1 cellular context compared by ENCODE assay signal in the genomic region with DNA sequence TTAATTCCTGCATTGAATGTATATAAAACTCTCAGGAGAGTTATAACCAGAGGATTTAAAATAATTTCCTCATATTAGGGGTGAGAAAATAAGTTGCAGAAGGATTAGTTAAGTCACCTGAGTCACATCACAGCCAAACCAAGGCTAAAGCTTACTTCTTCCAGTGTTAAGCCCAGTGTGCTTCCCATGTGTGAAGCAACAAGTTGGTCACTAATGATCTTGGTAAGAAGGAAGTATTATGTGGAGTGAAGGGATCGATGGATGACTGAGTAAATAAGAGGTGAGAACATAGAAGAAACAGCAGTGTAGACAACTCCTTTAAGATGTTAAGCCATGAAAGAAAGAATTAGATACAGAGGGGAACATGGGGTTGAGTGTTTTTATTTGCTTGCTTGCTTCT.
TF ChIP-seq lines count a peak whose summit lies in the region.

No MANE protein-coding gene starts in this region.

TF ChIP-seq in SK-N-SH, 30 proteins besides CTCF, POLR2A, EP300 and RAD21 (continued from another document):
- TF ChIP-seq, protein P1, sequence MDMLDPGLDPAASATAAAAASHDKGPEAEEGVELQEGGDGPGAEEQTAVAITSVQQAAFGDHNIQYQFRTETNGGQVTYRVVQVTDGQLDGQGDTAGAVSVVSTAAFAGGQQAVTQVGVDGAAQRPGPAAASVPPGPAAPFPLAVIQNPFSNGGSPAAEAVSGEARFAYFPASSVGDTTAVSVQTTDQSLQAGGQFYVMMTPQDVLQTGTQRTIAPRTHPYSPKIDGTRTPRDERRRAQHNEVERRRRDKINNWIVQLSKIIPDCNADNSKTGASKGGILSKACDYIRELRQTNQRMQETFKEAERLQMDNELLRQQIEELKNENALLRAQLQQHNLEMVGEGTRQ (IDR thresholded peaks at IDR 0.05; ENCODE audit: borderline replicate concordance, low read depth, low read length): no peak
- TF ChIP-seq USF1 (IDR thresholded peaks at IDR 0.05; ENCODE audit: borderline replicate concordance, low read depth) (no peak), FOSL2 (IDR thresholded peaks at IDR 0.05; ENCODE audit: borderline replicate concordance, low read depth) (no peak), GATA2 (CRISPR knock-in tag; IDR thresholded peaks at IDR 0.05) (no peak), POLR2AphosphoS5 (IDR thresholded peaks at IDR 0.05; ENCODE audit: low read depth, low read length) (no peak), MXI1 (IDR thresholded peaks at IDR 0.05; ENCODE audit: low read depth, low read length) (no peak), MEF2A (IDR thresholded peaks at IDR 0.05; ENCODE audit: borderline replicate concordance, low read depth) (no peak), NFIC (IDR thresholded peaks at IDR 0.05; ENCODE audit: borderline replicate concordance) (no peak), FOXM1 (IDR thresholded peaks at IDR 0.05; ENCODE audit: low read depth) (no peak), NRF1 (IDR thresholded peaks at IDR 0.05; ENCODE audit: low read depth, low read length) (no peak), ELF1 (IDR thresholded peaks at IDR 0.05) (no peak)
- TF ChIP-seq, protein P2, sequence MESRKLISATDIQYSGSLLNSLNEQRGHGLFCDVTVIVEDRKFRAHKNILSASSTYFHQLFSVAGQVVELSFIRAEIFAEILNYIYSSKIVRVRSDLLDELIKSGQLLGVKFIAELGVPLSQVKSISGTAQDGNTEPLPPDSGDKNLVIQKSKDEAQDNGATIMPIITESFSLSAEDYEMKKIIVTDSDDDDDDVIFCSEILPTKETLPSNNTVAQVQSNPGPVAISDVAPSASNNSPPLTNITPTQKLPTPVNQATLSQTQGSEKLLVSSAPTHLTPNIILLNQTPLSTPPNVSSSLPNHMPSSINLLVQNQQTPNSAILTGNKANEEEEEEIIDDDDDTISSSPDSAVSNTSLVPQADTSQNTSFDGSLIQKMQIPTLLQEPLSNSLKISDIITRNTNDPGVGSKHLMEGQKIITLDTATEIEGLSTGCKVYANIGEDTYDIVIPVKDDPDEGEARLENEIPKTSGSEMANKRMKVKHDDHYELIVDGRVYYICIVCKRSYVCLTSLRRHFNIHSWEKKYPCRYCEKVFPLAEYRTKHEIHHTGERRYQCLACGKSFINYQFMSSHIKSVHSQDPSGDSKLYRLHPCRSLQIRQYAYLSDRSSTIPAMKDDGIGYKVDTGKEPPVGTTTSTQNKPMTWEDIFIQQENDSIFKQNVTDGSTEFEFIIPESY (IDR thresholded peaks at IDR 0.05; ENCODE audit: borderline replicate concordance, low read depth): no peak
- TF ChIP-seq, protein P3, sequence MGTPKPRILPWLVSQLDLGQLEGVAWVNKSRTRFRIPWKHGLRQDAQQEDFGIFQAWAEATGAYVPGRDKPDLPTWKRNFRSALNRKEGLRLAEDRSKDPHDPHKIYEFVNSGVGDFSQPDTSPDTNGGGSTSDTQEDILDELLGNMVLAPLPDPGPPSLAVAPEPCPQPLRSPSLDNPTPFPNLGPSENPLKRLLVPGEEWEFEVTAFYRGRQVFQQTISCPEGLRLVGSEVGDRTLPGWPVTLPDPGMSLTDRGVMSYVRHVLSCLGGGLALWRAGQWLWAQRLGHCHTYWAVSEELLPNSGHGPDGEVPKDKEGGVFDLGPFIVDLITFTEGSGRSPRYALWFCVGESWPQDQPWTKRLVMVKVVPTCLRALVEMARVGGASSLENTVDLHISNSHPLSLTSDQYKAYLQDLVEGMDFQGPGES (IDR thresholded peaks at IDR 0.05; ENCODE audit: low read depth, low read length): no peak
- TF ChIP-seq, protein P4, sequence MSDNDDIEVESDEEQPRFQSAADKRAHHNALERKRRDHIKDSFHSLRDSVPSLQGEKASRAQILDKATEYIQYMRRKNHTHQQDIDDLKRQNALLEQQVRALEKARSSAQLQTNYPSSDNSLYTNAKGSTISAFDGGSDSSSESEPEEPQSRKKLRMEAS (IDR thresholded peaks at IDR 0.05; ENCODE audit: low read depth): no peak
